Comparison of ENCODE assay signal across 8 cellular contexts in the genomic region with DNA sequence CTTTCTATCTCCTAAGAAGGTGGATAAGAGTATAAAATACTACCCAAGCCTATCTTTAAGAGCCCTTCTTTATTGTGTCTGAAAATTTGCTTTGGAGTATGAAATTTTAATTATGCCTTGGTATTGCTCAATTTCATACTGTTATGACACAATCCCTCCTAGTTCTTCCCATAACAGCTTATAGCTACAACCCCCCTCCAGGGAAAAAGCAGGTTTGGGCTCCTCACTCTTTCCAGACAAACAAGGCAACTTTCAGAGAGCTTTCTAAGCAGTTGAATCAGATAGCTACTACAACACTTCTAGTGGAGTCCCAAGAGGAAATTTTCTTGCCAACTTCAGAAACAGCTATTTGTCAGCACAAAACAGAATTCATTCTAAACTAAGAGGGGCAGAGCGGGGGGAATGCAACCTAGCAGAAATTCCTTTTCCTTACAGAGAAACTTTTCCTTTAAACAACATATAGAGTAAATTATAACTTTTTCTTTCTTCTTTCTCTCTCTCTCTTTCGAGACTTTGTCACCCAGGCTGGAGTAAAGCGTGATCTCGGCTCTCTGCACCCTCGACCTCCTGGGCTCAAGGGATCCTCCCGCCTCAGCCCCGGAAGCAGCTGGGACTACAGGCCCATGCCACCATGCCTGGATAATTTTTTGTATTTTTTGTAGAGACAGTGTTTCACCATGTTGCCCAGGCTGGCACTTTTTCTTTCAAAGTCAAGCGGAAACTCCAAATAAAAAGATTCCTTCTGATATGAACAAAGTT. TPM values are rescaled to one million over a fixed set of nuclear protein-coding genes. Genes with fewer than 3 reads are reported as not detected.
A peak's percentile ranks its signal among the peaks of the same experiment; 100 is the strongest.
DNase-seq lines count a peak whose midpoint lies in the region; ATAC-seq, FAIRE-seq and TF ChIP-seq lines count a peak whose summit lies in the region.
"Had no signal": no experiment of that assay in that cellular context is flagged by ENCODE, and none has a peak within 500 bp of the region (broad histone marks: within the 10 kb centered on the region; RNA-seq: fewer than 3 reads in every experiment).

No MANE protein-coding gene starts in this region.

- no peak overlapping the region for H3K4me3 ChIP-seq in bronchial epithelial cell (ENCODE audit: low read depth, low read length)
- H3K4me3 ChIP-seq in lower lobe of right lung, result no peak overlapping the region
- H3K4me3 ChIP-seq in transverse colon, result no peak overlapping the region

- no peaks in the 10 kb centered on the region for H3K36me3 ChIP-seq in bronchial epithelial cell (ENCODE audit: control insufficient read depth, insufficient read depth, low read length)
- no peaks in the 10 kb centered on the region for H3K36me3 ChIP-seq in lower lobe of right lung
- H3K36me3 ChIP-seq in transverse colon, result no peaks in the 10 kb centered on the region

- peak; percentile 87 to 92 for ATAC-seq in lower lobe of right lung
- no peak for ATAC-seq in GM21390 (IDR thresholded peaks at IDR 0.05; ENCODE audit: unreplicated experiment)

- in situ Hi-C loops in transverse colon (cut with MboI; ENCODE audit: low pct_ligation_motif_present in 1 of 4, low pct_unique_long_range_greater_than_20kb in 1 of 4, low sequenced_read_pairs in 3 of 4), result no loop called here

- intact Hi-C loops in lower lobe of right lung (cut with DNase I), result no loop called here
- intact Hi-C loops in transverse colon (cut with DNase I; ENCODE audit: low total_unique reads), result no loop called here

- H3K9me3 ChIP-seq in lower lobe of right lung (no peaks in the 10 kb centered on the region), transverse colon (no peaks in the 10 kb centered on the region)

- H3K4me1 ChIP-seq in lower lobe of right lung (peaks cover 25% of the 10 kb centered on the region), transverse colon (peaks cover 0 to 15% (median 11%) of the 10 kb centered on the region in 4 donors)

- FAIRE-seq in bronchial epithelial cell (lab: Jason Lieb, UNC), result no peak

- TF ChIP-seq CTCF in bronchial epithelial cell (IDR thresholded peaks at IDR 0.05; ENCODE audit: insufficient read depth, low read length, severe bottlenecking) (no peak), lower lobe of right lung (IDR thresholded peaks at IDR 0.05) (no peak), transverse colon (IDR thresholded peaks at IDR 0.05) (no peak)

- H3K27ac ChIP-seq in lower lobe of right lung (peak overlapping the region; percentile 66), transverse colon (peak overlapping the region in 3 of 4 donors; percentile 36 to 62 (median 48))

- H3K27me3 ChIP-seq in bronchial epithelial cell (ENCODE audit: control insufficient read depth, insufficient read depth, low read length) (no peaks in the 10 kb centered on the region), lower lobe of right lung (ENCODE audit: low read depth) (no peaks in the 10 kb centered on the region), transverse colon (no peaks in the 10 kb centered on the region)

- TF ChIP-seq POLR2A in transverse colon (IDR thresholded peaks at IDR 0.05), result no peak

- TF ChIP-seq EP300 in transverse colon (IDR thresholded peaks at IDR 0.05; ENCODE audit: low read depth), result no peak

- WGBS in transverse colon (ENCODE audit: low coverage in 1 of 2), 2 donors, result 80 to 81% methylated on average over 6 to 8 of the region's 8 CpGs

- DNase-seq in Kasumi-1 (lab: John Stamatoyannopoulos, UW), result peak; percentile 74
- DNase-seq in bronchial epithelial cell (ENCODE audit: low read depth), result peak; percentile 74
- DNase-seq in lower lobe of right lung, result no peak
- DNase-seq in transverse colon, result no peak
- no peak for DNase-seq in cerebellar nuclear complex (lab: John Stamatoyannopoulos, UW)
- DNase-seq in retina, result no peak
- DNase-seq: activated gamma-delta T cell treated with Interleukin-2 at 50 U/mL for 16 hours had no signal

RNA-seq across cellular contexts. Expression of a gene that starts 26.0 kb away (rescaled TPM):
- total RNA-seq in bronchial epithelial cell, result 61.8 and 72.1 TPM in 2 replicates
- 100.0 TPM for total RNA-seq in lower lobe of right lung
- 100 to 1,000 TPM in 1 of 4 donors, 10 to 100 TPM in 3; 56.7 to 128 (median 78.9) TPM for total RNA-seq in transverse colon

RNA-seq across cellular contexts. Expression of a gene that starts 29.5 kb away (rescaled TPM):
- 52.1 and 60.3 TPM in 2 replicates for total RNA-seq in bronchial epithelial cell
- total RNA-seq in lower lobe of right lung, result 50.9 TPM
- 10 to 100 TPM; 23.9 to 50.1 (median 36.7) TPM for total RNA-seq in transverse colon

Comparison
In these comparisons a context has a peak if more than half of its experiments do, and no peak if none do; other contexts are left out.
1. DNase-seq: peak in Kasumi-1 (2 of 2) and bronchial epithelial cell (single experiment); none in lower lobe of right lung (single experiment), transverse colon (single experiment), cerebellar nuclear complex (0 of 2) and retina (single experiment).